38 cellular contexts compared by ENCODE assay signal in the genomic region with DNA sequence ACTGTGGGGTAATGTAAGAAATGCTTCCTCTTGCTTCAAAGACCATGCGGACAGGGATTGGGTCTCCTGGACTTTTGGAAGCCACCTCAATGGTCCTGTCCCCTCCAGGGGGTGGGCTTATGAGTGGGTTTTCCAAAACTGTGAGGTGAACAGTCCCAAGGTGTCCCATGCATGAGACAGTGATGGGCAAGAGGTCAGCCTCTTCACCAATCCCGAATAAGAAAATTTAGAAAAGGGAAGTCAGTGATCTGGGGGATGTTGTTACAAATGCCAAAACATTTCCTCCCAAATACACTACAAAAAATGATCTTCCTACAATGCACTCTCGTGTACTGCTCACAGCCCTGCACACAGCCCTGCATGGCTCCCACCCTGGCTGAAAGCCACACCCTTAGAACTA.
"Had no signal": no experiment of that assay in that cellular context is flagged by ENCODE, and none has a peak within 500 bp of the region (broad histone marks: within the 10 kb centered on the region; RNA-seq: fewer than 3 reads in every experiment).

No MANE protein-coding gene starts in this region.

- H3K4me1 Mint-ChIP-seq: activated CD4-positive, alpha-beta memory T cell treated with anti-CD3 and anti-CD28 coated beads, Interleukin-2, amount 10 ng/mL, durations not matched to agents 7 days and 5 days; activated CD4-positive, alpha-beta T cell treated with anti-CD3 and anti-CD28 coated beads for 36 hours; activated CD4-positive, alpha-beta T cell treated with anti-CD3 and anti-CD28 coated beads, Interleukin-2, amount 10 ng/mL, durations not matched to agents 7 days and 5 days; activated CD8-positive, alpha-beta memory T cell treated with anti-CD3 and anti-CD28 coated beads, Interleukin-2, amount 10 ng/mL, durations not matched to agents 7 days and 5 days; activated naive CD4-positive, alpha-beta T cell treated with anti-CD3 and anti-CD28 coated beads, Interleukin-2, amount 10 ng/mL, durations not matched to agents 7 days and 5 days; activated naive CD4-positive, alpha-beta T cell treated with anti-CD3 and anti-CD28 coated beads, Interleukin-2, amount 50 U/mL, for 24 hours; activated naive CD8-positive, alpha-beta T cell treated with anti-CD3 and anti-CD28 coated beads, Interleukin-2, amount 10 ng/mL, durations not matched to agents 7 days and 5 days; activated naive CD8-positive, alpha-beta T cell treated with anti-CD3 and anti-CD28 coated beads, Interleukin-2, amount 50 U/mL, for 24 hours; brain; central memory CD8-positive, alpha-beta T cell; WTC11 had no signal

- H3K36me3 ChIP-seq: ascending aorta, cardiac muscle cell had no signal

- H3K27me3 Mint-ChIP-seq: brain had no signal

- H3K27ac Mint-ChIP-seq: activated CD4-positive, alpha-beta memory T cell treated with anti-CD3 and anti-CD28 coated beads, Interleukin-2, amount 10 ng/mL, durations not matched to agents 7 days and 5 days; activated CD4-positive, alpha-beta T cell treated with anti-CD3 and anti-CD28 coated beads for 36 hours; activated CD4-positive, alpha-beta T cell treated with anti-CD3 and anti-CD28 coated beads, Interleukin-2, amount 10 ng/mL, durations not matched to agents 7 days and 5 days; activated CD8-positive, alpha-beta memory T cell treated with anti-CD3 and anti-CD28 coated beads, Interleukin-2, amount 10 ng/mL, durations not matched to agents 7 days and 5 days; activated CD8-positive, alpha-beta T cell treated with anti-CD3 and anti-CD28 coated beads, Interleukin-2, amount 10 ng/mL, durations not matched to agents 7 days and 5 days; activated naive CD4-positive, alpha-beta T cell treated with anti-CD3 and anti-CD28 coated beads, Interleukin-2, amount 10 ng/mL, durations not matched to agents 7 days and 5 days; activated naive CD4-positive, alpha-beta T cell treated with anti-CD3 and anti-CD28 coated beads, Interleukin-2, amount 50 U/mL, for 24 hours; activated naive CD8-positive, alpha-beta T cell; activated naive CD8-positive, alpha-beta T cell treated with anti-CD3 and anti-CD28 coated beads, Interleukin-2, amount 10 ng/mL, durations not matched to agents 7 days and 5 days; activated naive CD8-positive, alpha-beta T cell treated with anti-CD3 and anti-CD28 coated beads, Interleukin-2, amount 50 U/mL, for 24 hours; activated T-cell treated with anti-CD3 and anti-CD28 coated beads, Interleukin-2, amount 50 U/mL, for 24 hours; activated T-helper 2 cell treated with anti-CD3 and anti-CD28 coated beads, Interferon-gamma antibody, Interleukin-2, Interleukin-4, amounts not matched to agents 10 μg/mL and 5 μg/mL and 100 μg/mL, durations not matched to agents 14 hours and 24 hours and 36 hours; brain; T-helper 1 cell treated with Interleukin-12 subunit alpha and Interleukin-12 subunit beta and Interleukin-4 antibody, amounts not matched to agents 30 μg/mL and 1 μg/mL, for 36 hours; T-helper 2 cell treated with Interferon-gamma antibody and Interleukin-4, amounts not matched to agents 5 μg/mL and 100 μg/mL, for 36 hours; WTC11 had no signal

- H3K4me1 ChIP-seq: ascending aorta had no signal

- H3K27ac ChIP-seq: ascending aorta, cardiac muscle cell, WERI-Rb-1 had no signal

- H3K27me3 ChIP-seq: ascending aorta, cardiac muscle cell had no signal

- DNase-seq: activated CD4-positive, alpha-beta memory T cell treated with anti-CD3 and anti-CD28 coated beads, Interleukin-2, amount 10 ng/mL, durations not matched to agents 7 days and 5 days; activated CD4-positive, alpha-beta T cell treated with anti-CD3 and anti-CD28 coated beads for 1 hour; activated CD4-positive, alpha-beta T cell treated with anti-CD3 and anti-CD28 coated beads for 36 hours; activated CD4-positive, alpha-beta T cell treated with anti-CD3 and anti-CD28 coated beads for 48 hours; activated CD4-positive, alpha-beta T cell treated with anti-CD3 and anti-CD28 coated beads, Interleukin-2, amount 10 ng/mL, durations not matched to agents 7 days and 5 days; activated CD4-positive, alpha-beta T cell treated with anti-CD3 and anti-CD28 coated beads, Interleukin-2, amount 50 U/mL, for 48 hours; activated CD4-positive, CD25-positive, alpha-beta regulatory T cell; activated CD8-positive, alpha-beta memory T cell treated with anti-CD3 and anti-CD28 coated beads for 24 hours; activated CD8-positive, alpha-beta memory T cell treated with anti-CD3 and anti-CD28 coated beads, Interleukin-2, amount 10 ng/mL, durations not matched to agents 7 days and 5 days; activated CD8-positive, alpha-beta memory T cell treated with anti-CD3 and anti-CD28 coated beads, Interleukin-2, amount 50 U/mL, for 48 hours; activated CD8-positive, alpha-beta T cell treated with anti-CD3 and anti-CD28 coated beads, Interleukin-2, amount 10 ng/mL, durations not matched to agents 7 days and 5 days; activated effector memory CD4-positive, alpha-beta T cell treated with Interleukin-2 at 50 U/mL for 16 hours; activated gamma-delta T cell; activated naive CD4-positive, alpha-beta T cell treated with anti-CD3 and anti-CD28 coated beads, Interleukin-2, amount 10 ng/mL, durations not matched to agents 7 days and 5 days; activated naive CD4-positive, alpha-beta T cell treated with Interleukin-2 at 50 U/mL for 16 hours; activated naive CD8-positive, alpha-beta T cell treated with anti-CD3 and anti-CD28 coated beads, Interleukin-2, amount 10 ng/mL, durations not matched to agents 7 days and 5 days; activated naive CD8-positive, alpha-beta T cell treated with anti-CD3 and anti-CD28 coated beads, Interleukin-2, amount 50 U/mL, for 24 hours; activated T-cell treated with anti-CD3 and anti-CD28 coated beads, Interleukin-2, amount 50 U/mL, for 24 hours; activated T-cell treated with anti-CD3 and anti-CD28 coated beads, Interleukin-2, amount 50 U/mL, for 48 hours; amygdala; anterior cingulate cortex; caudate nucleus; cerebellar nuclear complex; T-helper 1 cell; T-helper 2 cell; T-helper 9 cell; WERI-Rb-1 had no signal

- H3K36me3 Mint-ChIP-seq: activated CD8-positive, alpha-beta memory T cell treated with anti-CD3 and anti-CD28 coated beads, Interleukin-2, amount 10 ng/mL, durations not matched to agents 7 days and 5 days; activated naive CD4-positive, alpha-beta T cell treated with anti-CD3 and anti-CD28 coated beads, Interleukin-2, amount 10 ng/mL, durations not matched to agents 7 days and 5 days; activated naive CD4-positive, alpha-beta T cell treated with anti-CD3 and anti-CD28 coated beads, Interleukin-2, amount 50 U/mL, for 24 hours; activated naive CD8-positive, alpha-beta T cell; activated naive CD8-positive, alpha-beta T cell treated with anti-CD3 and anti-CD28 coated beads, Interleukin-2, amount 10 ng/mL, durations not matched to agents 7 days and 5 days had no signal

- H3K4me3 Mint-ChIP-seq: activated CD4-positive, alpha-beta memory T cell treated with anti-CD3 and anti-CD28 coated beads, Interleukin-2, amount 10 ng/mL, durations not matched to agents 7 days and 5 days; activated CD4-positive, alpha-beta T cell treated with anti-CD3 and anti-CD28 coated beads for 36 hours; activated CD4-positive, alpha-beta T cell treated with anti-CD3 and anti-CD28 coated beads, Interleukin-2, amount 10 ng/mL, durations not matched to agents 7 days and 5 days; activated CD8-positive, alpha-beta memory T cell treated with anti-CD3 and anti-CD28 coated beads, Interleukin-2, amount 10 ng/mL, durations not matched to agents 7 days and 5 days; activated CD8-positive, alpha-beta T cell treated with anti-CD3 and anti-CD28 coated beads, Interleukin-2, amount 10 ng/mL, durations not matched to agents 7 days and 5 days; activated naive CD4-positive, alpha-beta T cell treated with anti-CD3 and anti-CD28 coated beads, Interleukin-2, amount 10 ng/mL, durations not matched to agents 7 days and 5 days; activated naive CD4-positive, alpha-beta T cell treated with anti-CD3 and anti-CD28 coated beads, Interleukin-2, amount 50 U/mL, for 24 hours; activated naive CD8-positive, alpha-beta T cell; activated naive CD8-positive, alpha-beta T cell treated with anti-CD3 and anti-CD28 coated beads, Interleukin-2, amount 10 ng/mL, durations not matched to agents 7 days and 5 days; activated naive CD8-positive, alpha-beta T cell treated with anti-CD3 and anti-CD28 coated beads, Interleukin-2, amount 50 U/mL, for 24 hours; activated T-cell treated with anti-CD3 and anti-CD28 coated beads, Interleukin-2, amount 50 U/mL, for 24 hours; brain; central memory CD8-positive, alpha-beta T cell; T-helper 1 cell treated with Interleukin-12 subunit alpha and Interleukin-12 subunit beta and Interleukin-4 antibody, amounts not matched to agents 30 μg/mL and 1 μg/mL, for 36 hours; T-helper 2 cell treated with Interferon-gamma antibody and Interleukin-4, amounts not matched to agents 5 μg/mL and 100 μg/mL, for 36 hours; WTC11 had no signal

- H3K4me3 ChIP-seq: ascending aorta, cardiac muscle cell had no signal

- ATAC-seq: activated CD4-positive, alpha-beta T cell treated with anti-CD3 and anti-CD28 coated beads for 36 hours; activated CD4-positive, CD25-positive, alpha-beta regulatory T cell treated with anti-CD3 and anti-CD28 coated beads, Interleukin-2, amount 50 U/mL, for 24 hours; activated CD8-positive, alpha-beta memory T cell treated with anti-CD3 and anti-CD28 coated beads, Interleukin-2, amount 10 ng/mL, durations not matched to agents 7 days and 5 days; activated CD8-positive, alpha-beta T cell treated with anti-CD3 and anti-CD28 coated beads, Interleukin-2, amount 10 ng/mL, durations not matched to agents 7 days and 5 days; activated naive CD8-positive, alpha-beta T cell treated with anti-CD3 and anti-CD28 coated beads, Interleukin-2, amount 50 U/mL, for 24 hours; WTC11 had no signal

- H3K9me3 Mint-ChIP-seq: activated CD4-positive, alpha-beta memory T cell treated with anti-CD3 and anti-CD28 coated beads, Interleukin-2, amount 10 ng/mL, durations not matched to agents 7 days and 5 days; activated T-cell treated with anti-CD3 and anti-CD28 coated beads, Interleukin-2, amount 50 U/mL, for 24 hours; activated T-helper 2 cell treated with anti-CD3 and anti-CD28 coated beads, Interferon-gamma antibody, Interleukin-2, Interleukin-4, amounts not matched to agents 10 μg/mL and 5 μg/mL and 100 μg/mL, durations not matched to agents 14 hours and 24 hours and 36 hours; T-helper 1 cell treated with Interleukin-12 subunit alpha and Interleukin-12 subunit beta and Interleukin-4 antibody, amounts not matched to agents 30 μg/mL and 1 μg/mL, for 36 hours; T-helper 2 cell treated with Interferon-gamma antibody and Interleukin-4, amounts not matched to agents 5 μg/mL and 100 μg/mL, for 36 hours had no signal
